8 cellular contexts compared by ENCODE assay signal in genomic region chr3:15405448-15406050, GRCh38. TPM values are rescaled to one million over a fixed set of nuclear protein-coding genes. Genes with fewer than 3 reads are reported as not detected.
DNase-seq lines count a peak whose midpoint lies in the region; ATAC-seq, FAIRE-seq and TF ChIP-seq lines count a peak whose summit lies in the region.

No MANE protein-coding gene starts in this region.

- no peak for TF ChIP-seq EP300 in ovary (IDR thresholded peaks at IDR 0.05)

- no peaks in the 10 kb centered on the region for H3K36me3 ChIP-seq in ovary

- no peaks in the 10 kb centered on the region for H3K4me1 ChIP-seq in foreskin keratinocyte
- no peaks in the 10 kb centered on the region for H3K4me1 ChIP-seq in ovary (ENCODE audit: insufficient read depth)

- FAIRE-seq in TTC549 (lab: Jason Lieb, UNC): peak; percentile 62

- ATAC-seq in GM18909 (IDR thresholded peaks at IDR 0.05; ENCODE audit: poor library complexity, unreplicated experiment) (peak; percentile 59), foreskin keratinocyte (peak; percentile 57), GM18519 (IDR thresholded peaks at IDR 0.05; ENCODE audit: low FRiP score, unreplicated experiment) (no peak), GM19035 (IDR thresholded peaks at IDR 0.05; ENCODE audit: unreplicated experiment) (no peak)

- H3K27ac ChIP-seq in foreskin keratinocyte (no peak overlapping the region), ovary (no peak overlapping the region)

- WGBS in ovary, 3 donors: 37 to 38% (median 37%) methylated on average over 3 of the region's 3 CpGs

- H3K27me3 ChIP-seq in foreskin keratinocyte (no peaks in the 10 kb centered on the region), ovary (no peaks in the 10 kb centered on the region)

- H3K4me3 ChIP-seq in NB4 (ENCODE audit: low read depth, low read length): no peak overlapping the region
- no peak overlapping the region for H3K4me3 ChIP-seq in ovary

- TF ChIP-seq POLR2A in NB4 (IDR thresholded peaks at IDR 0.05; ENCODE audit: extremely low read depth, insufficient read length) (no peak), ovary (IDR thresholded peaks at IDR 0.05) (no peak)

- H3K9me3 ChIP-seq in ovary: no peaks in the 10 kb centered on the region

- peak; percentile 51 for TF ChIP-seq CTCF in NB4 (IDR thresholded peaks at IDR 0.05; ENCODE audit: low read depth, low read length)
- peak; percentile 82 for TF ChIP-seq CTCF in foreskin keratinocyte (conservative IDR thresholded peaks at IDR 0.05)
- peak in 2 of 3 donors; percentile 56 to 65 for TF ChIP-seq CTCF in ovary (IDR thresholded peaks at IDR 0.05)

- intact Hi-C loops in ovary (cut with DNase I): loop anchor here in 1 of 4 donors (10.0 kb wide), 1 partner anchor 201 kb away; the partner anchor contains the start of gene CAPN7

- DNase-seq in CD1c-positive myeloid dendritic cell (ENCODE audit: extremely low spot score) (peak; percentile 63), NB4 (ENCODE audit: low read depth) (peak; percentile 73), foreskin keratinocyte (peak in 1 of 2 donors; percentile 41), ovary (peak in 1 of 5 donors; percentile 32)

RNA-seq across cellular contexts. Expression of gene METTL6, which starts 21.8 kb away (rescaled TPM):
- total RNA-seq in foreskin keratinocyte (16.7 and 18.1 TPM in 2 replicates), ovary (10 to 100 TPM; 16.1 to 25.6 (median 23.0) TPM)
- polyA plus RNA-seq in foreskin keratinocyte (12.9 and 15.4 TPM in 2 replicates), ovary (10 to 100 TPM; 13.0 to 15.1 TPM)

RNA-seq across cellular contexts. Expression of gene EAF1, which starts 21.8 kb away (rescaled TPM):
- total RNA-seq in foreskin keratinocyte (18.0 and 18.9 TPM in 2 replicates), ovary (10 to 100 TPM in 5 of 7 donors, 1 to 10 TPM in 2; 8.5 to 16.0 (median 11.9) TPM)
- polyA plus RNA-seq in foreskin keratinocyte (4.3 and 5.0 TPM in 2 replicates), ovary (10 to 100 TPM in 1 of 2 donors, 1 to 10 TPM in 1; 5.4 to 13.8 TPM)

Comparison
In these comparisons a context has a peak if more than half of its experiments do, and no peak if none do; other contexts are left out.
1. ATAC-seq: peak in GM18909 (single experiment) and foreskin keratinocyte (single experiment); none in GM18519 (single experiment) and GM19035 (single experiment).
2. Peak in every context shown above with its lines, with median percentiles within 50 percentile points of each other: CTCF ChIP-seq.